ENCODE assay signal across 31 cellular contexts in the genomic region with DNA sequence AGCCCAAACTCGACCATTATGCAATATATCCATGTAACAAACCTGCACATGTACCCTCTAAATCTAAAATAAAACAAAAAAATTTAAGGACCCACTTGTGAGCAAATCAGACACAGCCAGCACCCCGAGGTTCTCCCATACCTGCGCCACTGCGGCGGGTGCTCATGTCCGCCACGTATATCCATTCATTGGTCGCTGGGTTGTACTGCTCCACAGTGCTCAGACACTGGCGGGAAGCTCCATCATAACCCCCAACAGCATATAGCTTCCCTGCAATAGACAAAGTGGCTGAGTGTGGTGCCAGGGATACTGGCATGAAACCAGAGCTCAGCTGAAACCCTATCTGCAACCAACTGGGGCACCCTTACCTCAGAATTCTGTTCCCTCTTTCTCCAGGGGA.
"Had no signal": no experiment of that assay in that cellular context is flagged by ENCODE, and none has a peak within 500 bp of the region (broad histone marks: within the 10 kb centered on the region; RNA-seq: fewer than 3 reads in every experiment).

No MANE protein-coding gene starts in this region.

- H2AFZ ChIP-seq: neural progenitor cell, parathyroid adenoma had no signal

- H3K27me3 ChIP-seq: neural progenitor cell, ovary, right lobe of liver, sigmoid colon, spleen, suprapubic skin, testis, tibial nerve, upper lobe of left lung, vagina had no signal

- H3K36me3 Mint-ChIP-seq: natural killer cell treated with Interleukin-12 subunit alpha and Interleukin-12 subunit beta and Interleukin-15 and Interleukin-18, amount 100 ng/mL, for 72 hours had no signal

- H3K9me3 Mint-ChIP-seq: naive thymus-derived CD8-positive, alpha-beta T cell; natural killer cell treated with Interleukin-12 subunit alpha and Interleukin-12 subunit beta and Interleukin-15 and Interleukin-18, amount 100 ng/mL, for 72 hours; stimulated activated memory B cell treated with anti-CD40 and anti-IgM and Interleukin-4, amounts not matched to agents 10 μg/mL and 1 μg/mL and 100 μg/mL, for 72 hours; stimulated activated naive CD8-positive, alpha-beta T cell treated with anti-CD3 and anti-CD28 coated beads, Interleukin-15, amount 100 ng/mL, for 72 hours had no signal

- ATAC-seq: naive thymus-derived CD8-positive, alpha-beta T cell; natural killer cell treated with Interleukin-12 subunit alpha and Interleukin-12 subunit beta and Interleukin-15 and Interleukin-18, amount 100 ng/mL, for 72 hours; psoas muscle; right cardiac atrium; right lobe of liver; stimulated activated memory B cell treated with anti-CD40 and anti-IgM and Interleukin-4, amounts not matched to agents 10 μg/mL and 1 μg/mL and 100 μg/mL, for 72 hours; stimulated activated naive CD8-positive, alpha-beta T cell treated with anti-CD3 and anti-CD28 coated beads, Interleukin-15, amount 100 ng/mL, for 72 hours; stimulated activated naive CD8-positive, alpha-beta T cell treated with anti-CD3 and anti-CD28 coated beads, Interleukin-15, Interleukin-2, amounts not matched to agents 100 U/mL and 50 U/mL, for 24 hours had no signal

- H3K27ac Mint-ChIP-seq: natural killer cell treated with Interleukin-12 subunit alpha and Interleukin-12 subunit beta and Interleukin-15 and Interleukin-18, amount 100 ng/mL, for 72 hours; nephron progenitor cell; neural progenitor cell; progenitor cell of endocrine pancreas; stimulated activated memory B cell treated with anti-CD40 and anti-IgM and Interleukin-4, amounts not matched to agents 10 μg/mL and 1 μg/mL and 100 μg/mL, for 72 hours; stimulated activated naive CD8-positive, alpha-beta T cell treated with anti-CD3 and anti-CD28 coated beads, Interleukin-15, amount 100 ng/mL, for 72 hours had no signal

- H3K36me3 ChIP-seq: neural progenitor cell, ovary, sigmoid colon had no signal

- H3K4me1 ChIP-seq: psoas muscle had no signal

- H3K4me1 Mint-ChIP-seq: stimulated activated memory B cell treated with anti-CD40 and anti-IgM and Interleukin-4, amounts not matched to agents 10 μg/mL and 1 μg/mL and 100 μg/mL, for 72 hours; stimulated activated naive CD8-positive, alpha-beta T cell treated with anti-CD3 and anti-CD28 coated beads, Interleukin-15, amount 100 ng/mL, for 72 hours had no signal

- H3K4me2 ChIP-seq: neural progenitor cell had no signal

- H3K4me3 Mint-ChIP-seq: naive thymus-derived CD8-positive, alpha-beta T cell; natural killer cell treated with Interleukin-12 subunit alpha and Interleukin-12 subunit beta and Interleukin-15 and Interleukin-18, amount 100 ng/mL, for 72 hours; nephron progenitor cell; neural progenitor cell; stimulated activated memory B cell treated with anti-CD40 and anti-IgM and Interleukin-4, amounts not matched to agents 10 μg/mL and 1 μg/mL and 100 μg/mL, for 72 hours; stimulated activated naive CD8-positive, alpha-beta T cell treated with anti-CD3 and anti-CD28 coated beads, Interleukin-15, amount 100 ng/mL, for 72 hours had no signal

- H3K9me3 ChIP-seq: ovary, right lobe of liver, sigmoid colon, suprapubic skin, testis, upper lobe of left lung, vagina had no signal

- H3K79me2 ChIP-seq: parathyroid adenoma had no signal

- H3K9ac ChIP-seq: neural progenitor cell, parathyroid adenoma had no signal

- DNase-seq: naive thymus-derived CD8-positive, alpha-beta T cell; nephron progenitor cell; occipital lobe; ovary; posterior cingulate gyrus; psoas muscle; right cardiac atrium; right lobe of liver; sigmoid colon; small intestine; spleen; stimulated activated CD4-positive, alpha-beta T cell treated with anti-CD3 and anti-CD28 coated beads, Interleukin-12 subunit alpha, Interleukin-12 subunit beta, amount 100 ng/mL, for 4 hours; stimulated activated CD4-positive, alpha-beta T cell treated with anti-CD3 and anti-CD28 coated beads, Interleukin-1b, Interleukin-23, amount 100 ng/mL, for 48 hours; stimulated activated CD4-positive, alpha-beta T cell treated with anti-CD3 and anti-CD28 coated beads, Interleukin-4, amount 100 ng/mL, for 1 hour; stimulated activated CD4-positive, alpha-beta T cell treated with anti-CD3 and anti-CD28 coated beads, Interleukin-4, amount 100 ng/mL, for 4 hours; stimulated activated CD8-positive, alpha-beta memory T cell treated with anti-CD3 and anti-CD28 coated beads, Interleukin-4, amount 100 ng/mL, for 48 hours; stimulated activated naive CD4-positive, alpha-beta T cell; stimulated activated naive CD8-positive, alpha-beta T cell treated with anti-CD3 and anti-CD28 coated beads, Interleukin-15, amount 100 ng/mL, for 72 hours; stimulated activated naive CD8-positive, alpha-beta T cell treated with anti-CD3 and anti-CD28 coated beads, Interleukin-15, Interleukin-2, amounts not matched to agents 100 U/mL and 50 U/mL, for 24 hours; substantia nigra; testis; trophoblast cell had no signal

- H3K4me3 ChIP-seq: neural progenitor cell, ovary, psoas muscle, right lobe of liver, sigmoid colon, spleen, suprapubic skin, testis, tibial nerve, upper lobe of left lung, vagina had no signal

- H3K27me3 Mint-ChIP-seq: naive thymus-derived CD8-positive, alpha-beta T cell; natural killer cell treated with Interleukin-12 subunit alpha and Interleukin-12 subunit beta and Interleukin-15 and Interleukin-18, amount 100 ng/mL, for 72 hours; progenitor cell of endocrine pancreas; stimulated activated memory B cell treated with anti-CD40 and anti-IgM and Interleukin-4, amounts not matched to agents 10 μg/mL and 1 μg/mL and 100 μg/mL, for 72 hours; stimulated activated naive CD8-positive, alpha-beta T cell treated with anti-CD3 and anti-CD28 coated beads, Interleukin-15, amount 100 ng/mL, for 72 hours had no signal

- H3K27ac ChIP-seq: neural progenitor cell, ovary, parathyroid adenoma, psoas muscle, right lobe of liver, sigmoid colon, spleen, suprapubic skin, testis, tibial nerve, upper lobe of left lung, vagina had no signal
